Comparison of ENCODE assay signal across 14 cellular contexts in the genomic region with DNA sequence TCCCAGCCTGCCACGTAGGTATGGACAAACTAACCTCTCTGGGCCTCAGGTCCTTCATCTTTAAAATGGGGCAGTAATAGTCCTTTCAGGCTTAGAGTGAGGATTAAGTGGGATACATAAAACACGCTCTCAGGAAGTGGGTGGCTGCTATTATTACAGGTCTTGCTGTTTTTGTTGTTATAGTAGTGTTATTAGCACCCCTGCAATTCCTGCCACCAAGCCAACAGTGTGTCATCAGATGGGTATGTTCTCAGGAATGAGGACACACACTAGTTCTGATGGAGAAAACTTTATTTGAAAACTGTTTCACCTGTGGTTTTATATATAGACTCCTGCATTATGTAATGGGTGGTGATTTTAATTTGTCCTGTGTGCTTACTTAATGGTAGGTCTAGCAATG.
A peak's percentile ranks its signal among the peaks of the same experiment; 100 is the strongest.
DNase-seq lines count a peak whose midpoint lies in the region; ATAC-seq, FAIRE-seq and TF ChIP-seq lines count a peak whose summit lies in the region.
"Had no signal": no experiment of that assay in that cellular context is flagged by ENCODE, and none has a peak within 500 bp of the region (broad histone marks: within the 10 kb centered on the region; RNA-seq: fewer than 3 reads in every experiment).

No MANE protein-coding gene starts in this region.

- DNase-seq in NCI-H748 (lab: John Stamatoyannopoulos, UW; ENCODE audit: unreplicated experiment) (peak; percentile 65), NCI-H748 treated with DMSO at 0.1 percent for 48 hours (lab: John Stamatoyannopoulos, UW) (no peak), RCC 7860 (ENCODE audit: low spot score) (peak; percentile 56), fibroblast of mammary gland (ENCODE audit: low read depth) (peak; percentile 10), thyroid gland (peak; percentile 43 to 63)
- DNase-seq in T-helper 2 cell treated with Interferon-gamma antibody and Interleukin-4, amounts not matched to agents 5 μg/mL and 100 μg/mL, for 36 hours (ENCODE audit: low spot score): no peak
- no peak for DNase-seq in activated naive CD4-positive, alpha-beta T cell treated with anti-CD3 and anti-CD28 coated beads, Interleukin-2, amount 10 ng/mL, durations not matched to agents 7 days and 5 days
- DNase-seq: AML-193, foreskin melanocyte, SHP77 had no signal

- H3K4me1 ChIP-seq in thyroid gland: peaks cover 78 to 84% of the 10 kb centered on the region in 2 donors

- CTCF ChIA-PET in activated naive CD4-positive, alpha-beta T cell treated with anti-CD3 and anti-CD28 coated beads, Interleukin-2, amount 10 ng/mL, durations not matched to agents 7 days and 5 days (lab: Charles Lee): no interaction called here

- H3K4me1 Mint-ChIP-seq in T-helper 2 cell treated with Interferon-gamma antibody and Interleukin-4, amounts not matched to agents 5 μg/mL and 100 μg/mL, for 36 hours (ENCODE audit: low read depth): no peaks in the 10 kb centered on the region
- H3K4me1 Mint-ChIP-seq in activated naive CD4-positive, alpha-beta T cell treated with anti-CD3 and anti-CD28 coated beads, Interleukin-2, amount 10 ng/mL, durations not matched to agents 7 days and 5 days: no peaks in the 10 kb centered on the region

- no peaks in the 10 kb centered on the region for H3K9me3 ChIP-seq in thyroid gland
- H3K9me3 ChIP-seq: pancreas had no signal

- 68 to 74% methylated on average over 2 of the region's 2 CpGs for WGBS in thyroid gland, 2 donors

- H3K27me3 Mint-ChIP-seq in T-helper 2 cell treated with Interferon-gamma antibody and Interleukin-4, amounts not matched to agents 5 μg/mL and 100 μg/mL, for 36 hours (ENCODE audit: low read depth): no peaks in the 10 kb centered on the region
- H3K27me3 Mint-ChIP-seq in activated naive CD4-positive, alpha-beta T cell treated with anti-CD3 and anti-CD28 coated beads, Interleukin-2, amount 10 ng/mL, durations not matched to agents 7 days and 5 days: no peaks in the 10 kb centered on the region

- TF ChIP-seq CTCF in fibroblast of mammary gland (conservative IDR thresholded peaks at IDR 0.05; ENCODE audit: control insufficient read depth, insufficient read depth, low read depth, low read length) (no peak), thyroid gland (IDR thresholded peaks at IDR 0.05) (no peak)

- H3K9me3 Mint-ChIP-seq in T-helper 2 cell treated with Interferon-gamma antibody and Interleukin-4, amounts not matched to agents 5 μg/mL and 100 μg/mL, for 36 hours: no peaks in the 10 kb centered on the region
- H3K9me3 Mint-ChIP-seq in activated naive CD4-positive, alpha-beta T cell treated with anti-CD3 and anti-CD28 coated beads, Interleukin-2, amount 10 ng/mL, durations not matched to agents 7 days and 5 days: no peaks in the 10 kb centered on the region

- no peaks in the 10 kb centered on the region for H3K36me3 Mint-ChIP-seq in T-helper 2 cell treated with Interferon-gamma antibody and Interleukin-4, amounts not matched to agents 5 μg/mL and 100 μg/mL, for 36 hours (ENCODE audit: low read depth)
- no peaks in the 10 kb centered on the region for H3K36me3 Mint-ChIP-seq in activated naive CD4-positive, alpha-beta T cell treated with anti-CD3 and anti-CD28 coated beads, Interleukin-2, amount 10 ng/mL, durations not matched to agents 7 days and 5 days

- FAIRE-seq in RCC 7860 (lab: Jason Lieb, UNC): no peak
- FAIRE-seq: H1, pancreas had no signal

- H3K27me3 ChIP-seq in thyroid gland: no peaks in the 10 kb centered on the region
- H3K27me3 ChIP-seq: pancreas had no signal

- no peak overlapping the region for H3K4me3 Mint-ChIP-seq in T-helper 2 cell treated with Interferon-gamma antibody and Interleukin-4, amounts not matched to agents 5 μg/mL and 100 μg/mL, for 36 hours
- H3K4me3 Mint-ChIP-seq in activated naive CD4-positive, alpha-beta T cell treated with anti-CD3 and anti-CD28 coated beads, Interleukin-2, amount 10 ng/mL, durations not matched to agents 7 days and 5 days: no peak overlapping the region
- H3K4me3 Mint-ChIP-seq: WTC11 had no signal

- H3K36me3 ChIP-seq in thyroid gland: no peaks in the 10 kb centered on the region

- no peak for ATAC-seq in GM18511 (IDR thresholded peaks at IDR 0.05; ENCODE audit: unreplicated experiment)
- ATAC-seq: WTC11 had no signal

- H3K4me3 ChIP-seq in fibroblast of mammary gland (ENCODE audit: control insufficient read depth, low read depth, low read length): no peak overlapping the region
- H3K4me3 ChIP-seq in thyroid gland (replicated peaks in 1 of 3): no peak overlapping the region
- H3K4me3 ChIP-seq: pancreas had no signal

- intact Hi-C loops in thyroid gland (cut with DNase I): no loop called here

- TF ChIP-seq POLR2A in thyroid gland (IDR thresholded peaks at IDR 0.05): no peak

- H3K27ac ChIP-seq in thyroid gland: peak overlapping the region; percentile 77 to 85 (median 85)

- no peak overlapping the region for H3K27ac Mint-ChIP-seq in T-helper 2 cell treated with Interferon-gamma antibody and Interleukin-4, amounts not matched to agents 5 μg/mL and 100 μg/mL, for 36 hours
- no peak overlapping the region for H3K27ac Mint-ChIP-seq in activated naive CD4-positive, alpha-beta T cell treated with anti-CD3 and anti-CD28 coated beads, Interleukin-2, amount 10 ng/mL, durations not matched to agents 7 days and 5 days

Comparison
In these comparisons a context has a peak if more than half of its experiments do, and no peak if none do; other contexts are left out.
1. DNase-seq: peak in NCI-H748 (single experiment), RCC 7860 (single experiment), fibroblast of mammary gland (single experiment) and thyroid gland (2 of 2); none in NCI-H748 treated with DMSO at 0.1 percent for 48 hours (single experiment), T-helper 2 cell treated with Interferon-gamma antibody and Interleukin-4, amounts not matched to agents 5 μg/mL and 100 μg/mL, for 36 hours (single experiment) and activated naive CD4-positive, alpha-beta T cell treated with anti-CD3 and anti-CD28 coated beads, Interleukin-2, amount 10 ng/mL, durations not matched to agents 7 days and 5 days (single experiment).